In genomic region chr9:4792572-4793411, GRCh38 we compare ENCODE assay signal across 1 cellular context.
TF ChIP-seq lines count a peak whose summit lies in the region.

TSS of gene RCL1 (plus strand) at chr9:4792944. CDS start at chr9:4793092, 148 bp downstream.

TF ChIP-seq in HepG2, 621 proteins besides CTCF, POLR2A, EP300 and RAD21 (continued from another document and continues in another):
- TF ChIP-seq ZBTB26 (CRISPR knock-in tag; IDR thresholded peaks at IDR 0.05; ENCODE audit: borderline replicate concordance) (no peak), CHD2 (IDR thresholded peaks at IDR 0.05; ENCODE audit: low read depth, low read length) (peak; percentile 25; the same call in 1 of the 2 replicates), ZXDC (CRISPR knock-in tag; IDR thresholded peaks at IDR 0.05) (peak; percentile 59; the same call in 1 of the 2 replicates), HOMEZ (CRISPR knock-in tag; IDR thresholded peaks at IDR 0.05; ENCODE audit: low read depth) (0 out of 2 replicates have a peak, but pooled peaks have one; percentile 32), NFATC3 (CRISPR knock-in tag; IDR thresholded peaks at IDR 0.05) (no peak), LCORL (IDR thresholded peaks at IDR 0.05) (no peak), LCORL (CRISPR knock-in tag; IDR thresholded peaks at IDR 0.05) (peak; percentile 45; the same call in 1 of the 2 replicates), FOSL2 (CRISPR knock-in tag; IDR thresholded peaks at IDR 0.05) (peak; percentile 10; the same call in 1 of the 2 replicates), MXD3 (CRISPR knock-in tag; IDR thresholded peaks at IDR 0.05) (peak; percentile 74; the same call in 1 of the 2 replicates), GABPB1 (CRISPR knock-in tag; IDR thresholded peaks at IDR 0.05) (peak; percentile 84), NFE2 (CRISPR knock-in tag; IDR thresholded peaks at IDR 0.05) (no peak), ZNF275 (CRISPR knock-in tag; IDR thresholded peaks at IDR 0.05; ENCODE audit: borderline replicate concordance) (peak; percentile 79; the same call in 1 of the 2 replicates), ZNF609 (CRISPR knock-in tag; IDR thresholded peaks at IDR 0.05; ENCODE audit: borderline replicate concordance) (0 out of 2 replicates have a peak, but pooled peaks have one; percentile 13), ZNF678 (CRISPR knock-in tag; IDR thresholded peaks at IDR 0.05) (no peak; the same call in 1 of the 2 replicates), RORA (CRISPR knock-in tag; IDR thresholded peaks at IDR 0.05) (no peak), ARHGAP35 (CRISPR knock-in tag; IDR thresholded peaks at IDR 0.05; ENCODE audit: borderline replicate concordance) (0 out of 2 replicates have a peak, but pooled peaks have one; percentile 62), KDM5B (CRISPR knock-in tag; IDR thresholded peaks at IDR 0.05; ENCODE audit: borderline replicate concordance) (peak; percentile 83), ZNF256 (CRISPR knock-in tag; conservative IDR thresholded peaks at IDR 0.05) (0 out of 2 replicates have a peak, but pooled peaks have one; percentile 3), ZNF180 (CRISPR knock-in tag; IDR thresholded peaks at IDR 0.05; ENCODE audit: borderline replicate concordance, low read depth) (no peak), CREM (IDR thresholded peaks at IDR 0.05) (no peak), CREM (CRISPR knock-in tag; IDR thresholded peaks at IDR 0.05) (no peak), ZZZ3 (CRISPR knock-in tag; IDR thresholded peaks at IDR 0.05; ENCODE audit: borderline replicate concordance) (no peak; the same call in 1 of the 2 replicates), KAT8 (CRISPR knock-in tag; IDR thresholded peaks at IDR 0.05) (no peak), MYNN (CRISPR knock-in tag; IDR thresholded peaks at IDR 0.05; ENCODE audit: low read depth) (no peak), TRAFD1 (CRISPR knock-in tag; IDR thresholded peaks at IDR 0.05; ENCODE audit: borderline replicate concordance) (no peak), MAX (IDR thresholded peaks at IDR 0.05) (peak; percentile 91), ZNF446 (CRISPR knock-in tag; IDR thresholded peaks at IDR 0.05) (no peak), GPBP1L1 (CRISPR knock-in tag; IDR thresholded peaks at IDR 0.05) (no peak), KDM6A (CRISPR knock-in tag; IDR thresholded peaks at IDR 0.05; ENCODE audit: low read depth) (no peak), ZNF260 (CRISPR knock-in tag; IDR thresholded peaks at IDR 0.05; ENCODE audit: borderline replicate concordance, low read depth) (no peak), STAG1 (CRISPR knock-in tag; IDR thresholded peaks at IDR 0.05) (no peak), SP1 (IDR thresholded peaks at IDR 0.05) (peak; percentile 69; the same call in 1 of the 2 replicates), SP1 (CRISPR knock-in tag; IDR thresholded peaks at IDR 0.05) (peak; percentile 99), FOXJ3 (CRISPR knock-in tag; IDR thresholded peaks at IDR 0.05; ENCODE audit: borderline replicate concordance) (no peak), ATF7 (IDR thresholded peaks at IDR 0.05) (no peak), ATF7 (CRISPR knock-in tag; IDR thresholded peaks at IDR 0.05) (0 out of 2 replicates have a peak, but pooled peaks have one; percentile 45), AGO1 (IDR thresholded peaks at IDR 0.05; ENCODE audit: low read depth, low read length, poor library complexity, severe bottlenecking) (peak; percentile 37), ZNF335 (CRISPR knock-in tag; IDR thresholded peaks at IDR 0.05) (no peak), ZFP36L2 (CRISPR knock-in tag; IDR thresholded peaks at IDR 0.05) (no peak), HDAC1 (CRISPR knock-in tag; IDR thresholded peaks at IDR 0.05) (peak; percentile 96), THAP9 (CRISPR knock-in tag; IDR thresholded peaks at IDR 0.05; ENCODE audit: borderline replicate concordance) (peak; percentile 11; the same call in 1 of the 2 replicates), MEIS2 (CRISPR knock-in tag; IDR thresholded peaks at IDR 0.05) (0 out of 2 replicates have a peak, but pooled peaks have one; percentile 21), TOE1 (CRISPR knock-in tag; IDR thresholded peaks at IDR 0.05) (peak; percentile 75; the same call in 1 of the 2 replicates), DDIT3 (CRISPR knock-in tag; IDR thresholded peaks at IDR 0.05) (no peak)
